Comparison of ENCODE assay signal across 8 cellular contexts in the genomic region with DNA sequence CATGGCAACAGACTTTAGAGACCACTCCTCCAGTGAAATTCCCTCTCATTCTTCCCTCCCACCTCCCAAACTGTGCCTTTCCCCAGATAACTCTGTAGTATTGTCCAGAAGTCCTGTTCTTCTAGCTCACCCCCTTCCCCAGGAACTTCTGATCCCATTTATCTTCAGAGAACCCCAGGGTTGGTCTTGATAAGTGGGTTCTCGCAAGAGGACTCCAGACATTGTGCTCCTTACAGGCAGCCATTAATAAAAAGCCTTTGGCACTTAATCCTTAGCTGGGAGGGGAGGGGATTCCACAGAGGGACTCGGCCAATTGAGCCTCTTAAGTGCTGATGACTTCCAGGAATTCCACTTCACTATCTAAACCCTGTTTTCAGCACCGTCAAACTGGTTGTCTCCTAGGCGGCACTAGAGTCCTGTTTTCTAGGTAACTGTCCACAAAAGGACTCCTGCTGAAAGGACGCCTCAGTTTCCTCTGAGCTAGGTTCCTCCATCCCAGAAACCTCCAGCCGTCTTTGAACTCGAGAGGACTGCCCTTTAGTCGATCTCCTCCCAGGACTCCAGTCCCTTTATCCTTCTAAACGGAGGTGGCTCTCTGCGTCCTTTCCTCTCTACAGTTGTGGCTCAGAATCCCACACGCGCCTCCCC. TPM values are rescaled to one million over a fixed set of nuclear protein-coding genes. Genes with fewer than 3 reads are reported as not detected.
A peak's percentile ranks its signal among the peaks of the same experiment; 100 is the strongest.
DNase-seq lines count a peak whose midpoint lies in the region; ATAC-seq and TF ChIP-seq lines count a peak whose summit lies in the region.

No MANE protein-coding gene starts in this region.

- no peaks in the 10 kb centered on the region for H3K9me3 ChIP-seq in SK-N-SH
- no peaks in the 10 kb centered on the region for H3K9me3 ChIP-seq in SJSA1 (replicated peaks)
- no peaks in the 10 kb centered on the region for H3K9me3 ChIP-seq in fibroblast of lung (ENCODE audit: control insufficient read depth, insufficient read depth, low read depth, low read length)

- DNase-seq in SK-N-SH = no peak
- no peak for DNase-seq in SJSA1 (ENCODE audit: low read depth in 1 of 2, low spot score in 2 of 2)
- DNase-seq in fibroblast of lung (ENCODE audit: low read depth in 2 of 2) = peak in 1 of 2 donors; percentile 67
- DNase-seq in retinal pigment epithelial cell (ENCODE audit: low read depth) = no peak
- DNase-seq in cortex of kidney (lab: John Stamatoyannopoulos, UW) = no peak

- no peaks in the 10 kb centered on the region; the same call in 1 of the 2 replicates for H4K20me1 ChIP-seq in SK-N-SH (ENCODE audit: insufficient read depth)
- H4K20me1 ChIP-seq in fibroblast of lung (ENCODE audit: control insufficient read depth, extremely low read depth, insufficient read depth, low read length) = no peaks in the 10 kb centered on the region

- peak overlapping the region; percentile 88 for H3K4me2 ChIP-seq in SK-N-SH
- H3K4me2 ChIP-seq in fibroblast of lung (ENCODE audit: extremely low read depth, insufficient read depth, low read length) = peak overlapping the region; percentile 89

- H3K79me2 ChIP-seq in SK-N-SH (ENCODE audit: insufficient read depth) (no peaks in the 10 kb centered on the region), fibroblast of lung (ENCODE audit: control insufficient read depth, insufficient read depth, low read length) (no peaks in the 10 kb centered on the region)

- POLR2A ChIA-PET in SK-N-SH (lab: Yijun Ruan, JAX) = interaction anchor here (1.1 kb wide), 1 partner anchor 71 kb away, joined by 3 read pairs; no protein-coding TSS in a partner anchor

- H3K27me3 ChIP-seq in SK-N-SH (ENCODE audit: insufficient read depth) (no peaks in the 10 kb centered on the region), SJSA1 (replicated peaks) (peaks cover 29% of the 10 kb centered on the region), fibroblast of lung (ENCODE audit: control insufficient read depth, insufficient read depth, low read length) (peaks cover 2% of the 10 kb centered on the region)

- peak overlapping the region; percentile 45 to 52; a peak in 3 of 4 replicates for H3K4me3 ChIP-seq in SK-N-SH (ENCODE audit: low read depth in 2 of 2, low read length in 1 of 2)
- peak overlapping the region; percentile 36 for H3K4me3 ChIP-seq in SJSA1
- peak overlapping the region; percentile 19 to 90 (median 54) for H3K4me3 ChIP-seq in fibroblast of lung (replicated peaks in 1 of 4; ENCODE audit: control extremely low read depth in 1 of 4, insufficient read depth in 1 of 4, low read depth in 3 of 4, low read length in 4 of 4)
- H3K4me3 ChIP-seq in retinal pigment epithelial cell (ENCODE audit: low read length) = peak overlapping the region; percentile 47

- CTCF ChIA-PET in SK-N-SH (lab: Yijun Ruan, JAX) = interaction anchor here (0.6 to 9.6 kb wide), 20 partner anchors 10 to 298 kb away, joined by 3 to 176 read pairs (median 5); partner anchors contain the start of genes BLVRB and EGLN2

- no peaks in the 10 kb centered on the region for H3K36me3 ChIP-seq in SK-N-SH (replicated peaks in 1 of 2; ENCODE audit: control insufficient read depth in 1 of 2, insufficient read depth in 2 of 2, low read length in 1 of 2)
- H3K36me3 ChIP-seq in SJSA1 = no peaks in the 10 kb centered on the region
- H3K36me3 ChIP-seq in fibroblast of lung (ENCODE audit: control insufficient read depth, insufficient read depth, low read length) = no peaks in the 10 kb centered on the region

- H2AFZ ChIP-seq in SK-N-SH (ENCODE audit: low read depth) (no peak overlapping the region), fibroblast of lung (ENCODE audit: low read length) (peak overlapping the region; percentile 52)

- WGBS in SK-N-SH (ENCODE audit: low lambda C conversion rate) = 52% methylated on average over 11 of the region's 12 CpGs

- peaks cover 7 to 44% of the 10 kb centered on the region in 2 experiments; a peak in 2 of 4 replicates for H3K4me1 ChIP-seq in SK-N-SH (ENCODE audit: control insufficient read depth in 1 of 2, insufficient read depth in 2 of 2, low read depth in 1 of 2, low read length in 1 of 2)
- H3K4me1 ChIP-seq in SJSA1 (replicated peaks) = peaks cover 52% of the 10 kb centered on the region
- peaks cover 26% of the 10 kb centered on the region for H3K4me1 ChIP-seq in fibroblast of lung (ENCODE audit: control insufficient read depth, extremely low read depth, insufficient read depth, low read length)

- ATAC-seq in SK-N-SH treated with all-trans-retinoic acid at 6 μM for 48 hours (no peak), HG03521 (IDR thresholded peaks at IDR 0.05; ENCODE audit: unreplicated experiment) (no peak), HG02759 (IDR thresholded peaks at IDR 0.05; ENCODE audit: unreplicated experiment) (no peak)

- no peak for TF ChIP-seq CTCF in SK-N-SH (IDR thresholded peaks at IDR 0.05)
- TF ChIP-seq CTCF in fibroblast of lung (conservative IDR thresholded peaks at IDR 0.05 in 1 of 2, IDR thresholded peaks at IDR 0.05 in 1 of 2; ENCODE audit: low read depth in 1 of 2, low read length in 2 of 2) = peak in 1 of 2 donors; percentile 28
- TF ChIP-seq CTCF in retinal pigment epithelial cell (conservative IDR thresholded peaks at IDR 0.05; ENCODE audit: low read depth, low read length) = peak; percentile 9

- H3F3A ChIP-seq in SK-N-SH (replicated peaks; ENCODE audit: insufficient read depth) = peaks cover 32% of the 10 kb centered on the region

- TF ChIP-seq RAD21 in SK-N-SH (IDR thresholded peaks at IDR 0.05; ENCODE audit: low read length) = no peak

- H3K9me2 ChIP-seq in SK-N-SH = no peaks in the 10 kb centered on the region

- no peak for TF ChIP-seq EP300 in SK-N-SH (IDR thresholded peaks at IDR 0.05; ENCODE audit: borderline replicate concordance in 1 of 2, low read depth in 1 of 2, low read length in 1 of 2)

- H3K27ac ChIP-seq in SK-N-SH (ENCODE audit: low read depth in 2 of 2, low read length in 1 of 2) (peak overlapping the region in 1 of 2 experiments; percentile 39; a peak in 1 of 4 replicates), SJSA1 (no peak overlapping the region), fibroblast of lung (ENCODE audit: insufficient read depth, low read length) (peak overlapping the region; percentile 84)

- H3K9ac ChIP-seq in SK-N-SH = no peak overlapping the region
- H3K9ac ChIP-seq in fibroblast of lung (ENCODE audit: insufficient read depth, low read length) = peak overlapping the region; percentile 50

TF ChIP-seq in SK-N-SH, 30 proteins besides CTCF, POLR2A, EP300 and RAD21 (continues in another document):
- TF ChIP-seq CHD2 (IDR thresholded peaks at IDR 0.05; ENCODE audit: low read length, partially characterized antibody) (no peak), ELF1 (IDR thresholded peaks at IDR 0.05) (no peak), GABPA (IDR thresholded peaks at IDR 0.05; ENCODE audit: low read depth) (no peak), JUND (IDR thresholded peaks at IDR 0.05) (no peak), SMC3 (IDR thresholded peaks at IDR 0.05; ENCODE audit: low read depth, low read length) (no peak), MAX (IDR thresholded peaks at IDR 0.05; ENCODE audit: low read depth) (no peak)
- TF ChIP-seq, protein P1, sequence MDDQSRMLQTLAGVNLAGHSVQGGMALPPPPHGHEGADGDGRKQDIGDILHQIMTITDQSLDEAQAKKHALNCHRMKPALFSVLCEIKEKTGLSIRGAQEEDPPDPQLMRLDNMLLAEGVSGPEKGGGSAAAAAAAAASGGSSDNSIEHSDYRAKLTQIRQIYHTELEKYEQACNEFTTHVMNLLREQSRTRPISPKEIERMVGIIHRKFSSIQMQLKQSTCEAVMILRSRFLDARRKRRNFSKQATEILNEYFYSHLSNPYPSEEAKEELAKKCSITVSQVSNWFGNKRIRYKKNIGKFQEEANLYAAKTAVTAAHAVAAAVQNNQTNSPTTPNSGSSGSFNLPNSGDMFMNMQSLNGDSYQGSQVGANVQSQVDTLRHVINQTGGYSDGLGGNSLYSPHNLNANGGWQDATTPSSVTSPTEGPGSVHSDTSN (IDR thresholded peaks at IDR 0.05) = no peak

TF ChIP-seq in SK-N-SH treated with all-trans-retinoic acid at 6 μM for 48 hours, 23 proteins besides CTCF, POLR2A, EP300 and RAD21 (continues in another document):
- TF ChIP-seq ESRRG (CRISPR knock-in tag; IDR thresholded peaks at IDR 0.05) (no peak), ZC3H10 (CRISPR knock-in tag; IDR thresholded peaks at IDR 0.05) (no peak), CSDC2 (CRISPR knock-in tag; IDR thresholded peaks at IDR 0.05) (no peak), TOX (CRISPR knock-in tag; IDR thresholded peaks at IDR 0.05; ENCODE audit: borderline replicate concordance) (no peak), ZFP3 (CRISPR knock-in tag; IDR thresholded peaks at IDR 0.05) (no peak), OSR1 (CRISPR knock-in tag; IDR thresholded peaks at IDR 0.05) (no peak), ZNF70 (CRISPR knock-in tag; IDR thresholded peaks at IDR 0.05) (no peak), RARB (CRISPR knock-in tag; IDR thresholded peaks at IDR 0.05) (no peak), ZNF8 (CRISPR knock-in tag; IDR thresholded peaks at IDR 0.05) (no peak), PPARA (CRISPR knock-in tag; IDR thresholded peaks at IDR 0.05; ENCODE audit: borderline replicate concordance) (no peak)
- TF ChIP-seq, protein P2, sequence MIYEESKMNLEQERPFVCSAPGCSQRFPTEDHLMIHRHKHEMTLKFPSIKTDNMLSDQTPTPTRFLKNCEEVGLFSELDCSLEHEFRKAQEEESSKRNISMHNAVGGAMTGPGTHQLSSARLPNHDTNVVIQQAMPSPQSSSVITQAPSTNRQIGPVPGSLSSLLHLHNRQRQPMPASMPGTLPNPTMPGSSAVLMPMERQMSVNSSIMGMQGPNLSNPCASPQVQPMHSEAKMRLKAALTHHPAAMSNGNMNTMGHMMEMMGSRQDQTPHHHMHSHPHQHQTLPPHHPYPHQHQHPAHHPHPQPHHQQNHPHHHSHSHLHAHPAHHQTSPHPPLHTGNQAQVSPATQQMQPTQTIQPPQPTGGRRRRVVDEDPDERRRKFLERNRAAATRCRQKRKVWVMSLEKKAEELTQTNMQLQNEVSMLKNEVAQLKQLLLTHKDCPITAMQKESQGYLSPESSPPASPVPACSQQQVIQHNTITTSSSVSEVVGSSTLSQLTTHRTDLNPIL (CRISPR knock-in tag; IDR thresholded peaks at IDR 0.05; ENCODE audit: low read depth) = no peak

RNA-seq across cellular contexts. Expression of gene LTBP4, which starts 2.0 kb away (rescaled TPM):
- polyA plus RNA-seq in SK-N-SH (2012; rRNA removed) (15.9 and 24.8 TPM in 2 replicates), fibroblast of lung (29.6 and 31.7 TPM in 2 replicates)
- 6.8 and 12.4 TPM in 2 replicates for polyA plus RNA-seq in SK-N-SH (2012; cell fraction: cytosol; rRNA removed)
- polyA plus RNA-seq in SK-N-SH (2012; cell fraction: nucleus; rRNA removed) = 185 and 324 TPM in 2 replicates
- total RNA-seq in SJSA1 (2014; rRNA removed; shearing (Covaris generic)) = 16.5 and 23.7 TPM in 2 replicates
- 46.4 and 60.9 TPM in 2 replicates for total RNA-seq in fibroblast of lung
- polyA plus RNA-seq in fibroblast of lung (2012) = 118 and 124 TPM in 2 replicates
- polyA minus RNA-seq in fibroblast of lung (ENCODE audit: low replicate concordance) = 119 and 145 TPM in 2 replicates

RNA-seq across cellular contexts. Expression of gene SHKBP1, which starts 26.5 kb away (rescaled TPM):
- polyA plus RNA-seq in SK-N-SH (2012; rRNA removed) (49.1 and 62.7 TPM in 2 replicates), fibroblast of lung (35.6 and 43.2 TPM in 2 replicates)
- 18.1 and 37.6 TPM in 2 replicates for polyA plus RNA-seq in SK-N-SH (2012; cell fraction: cytosol; rRNA removed)
- polyA plus RNA-seq in SK-N-SH (2012; cell fraction: nucleus; rRNA removed) = 93.4 and 94.6 TPM in 2 replicates
- total RNA-seq in SJSA1 (2014; rRNA removed; shearing (Covaris generic)) = 16.2 and 16.4 TPM in 2 replicates
- 22.3 and 43.4 TPM in 2 replicates for total RNA-seq in fibroblast of lung
- polyA plus RNA-seq in fibroblast of lung (2012) = 63.9 and 95.7 TPM in 2 replicates
- 81.4 and 142 TPM in 2 replicates for polyA minus RNA-seq in fibroblast of lung (ENCODE audit: low replicate concordance)
